In the genomic region with DNA sequence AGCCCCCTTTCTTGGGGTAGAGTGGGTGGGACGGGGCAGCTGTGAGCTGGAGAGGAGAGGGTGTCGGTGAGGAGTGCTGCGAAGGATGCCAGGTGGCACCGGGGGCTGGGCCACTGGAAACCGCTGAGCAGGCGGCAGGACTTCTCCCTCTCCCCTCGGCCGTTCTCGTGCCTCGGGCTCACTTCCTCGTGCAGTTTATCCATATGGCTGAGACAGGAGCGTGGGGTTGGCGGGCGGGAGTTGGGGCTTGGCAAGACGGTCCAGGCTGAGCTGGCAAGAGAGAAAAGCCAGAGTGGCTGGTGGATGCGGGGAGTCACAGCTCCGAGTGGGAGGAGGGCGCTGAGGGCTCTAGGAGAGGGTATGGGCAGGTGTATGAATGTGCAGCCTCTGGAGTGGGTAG, we compare ENCODE assay signal across 11 cellular contexts. TPM values are rescaled to one million over a fixed set of nuclear protein-coding genes. Genes with fewer than 3 reads are reported as not detected.
DNase-seq lines count a peak whose midpoint lies in the region; ATAC-seq and TF ChIP-seq lines count a peak whose summit lies in the region.
"Had no signal": no experiment of that assay in that cellular context is flagged by ENCODE, and none has a peak within 500 bp of the region (broad histone marks: within the 10 kb centered on the region; RNA-seq: fewer than 3 reads in every experiment).

No MANE protein-coding gene starts in this region.

- H3K4me3 Mint-ChIP-seq in effector memory CD8-positive, alpha-beta T cell, result no peak overlapping the region
- H3K4me3 Mint-ChIP-seq: stimulated activated naive CD8-positive, alpha-beta T cell treated with anti-CD3 and anti-CD28 coated beads, Interleukin-15, amount 100 ng/mL, for 72 hours had no signal

- TF ChIP-seq CTCF in left ventricle myocardium inferior (IDR thresholded peaks at IDR 0.05; ENCODE audit: borderline replicate concordance) (no peak), spleen (IDR thresholded peaks at IDR 0.05 in 8 of 11, conservative IDR thresholded peaks at IDR 0.05 in 3 of 11) (no peak)

- DNase-seq in GM03348 (ENCODE audit: low spot score), result peak; percentile 63
- peak; percentile 76 for DNase-seq in RPMI7951 (ENCODE audit: low read depth)
- no peak for DNase-seq in left ventricle myocardium inferior
- DNase-seq in spleen, result no peak
- DNase-seq in NCI-H146 treated with DMSO at 0.1 percent for 48 hours (lab: John Stamatoyannopoulos, UW; ENCODE audit: unreplicated experiment), result no peak
- DNase-seq in effector memory CD8-positive, alpha-beta T cell, result no peak
- no peak for DNase-seq in iPS-NIHi7 (ENCODE audit: extremely low spot score)
- DNase-seq: MM.1S; stimulated activated naive CD8-positive, alpha-beta T cell treated with anti-CD3 and anti-CD28 coated beads, Interleukin-15, amount 100 ng/mL, for 72 hours; SW 1271 had no signal

- no peaks in the 10 kb centered on the region for H3K36me3 ChIP-seq in left ventricle myocardium inferior
- H3K36me3 ChIP-seq in spleen, result peaks cover 0 to 19% (median 0%) of the 10 kb centered on the region in 6 donors

- peak overlapping the region in 1 of 2 donors; percentile 4 for H3K27ac Mint-ChIP-seq in effector memory CD8-positive, alpha-beta T cell

- H3K4me3 ChIP-seq in left ventricle myocardium inferior (peak overlapping the region; percentile 24), spleen (peak overlapping the region in 1 of 8 donors; percentile 8)

- peak overlapping the region; percentile 27 for H3K27ac ChIP-seq in left ventricle myocardium inferior (replicated peaks)
- H3K27ac ChIP-seq in spleen, result peak overlapping the region in 6 of 8 donors; percentile 34 to 68 (median 52)

- no peak for ATAC-seq in esophagus mucosa
- no peak for ATAC-seq in effector memory CD8-positive, alpha-beta T cell (replicated peaks)
- ATAC-seq: stimulated activated naive CD8-positive, alpha-beta T cell treated with anti-CD3 and anti-CD28 coated beads, Interleukin-15, amount 100 ng/mL, for 72 hours had no signal

- 57 to 80% (median 63%) methylated on average over 17 to 18 of the region's 18 CpGs for WGBS in spleen, 5 donors

- no peaks in the 10 kb centered on the region for H3K9me3 ChIP-seq in left ventricle myocardium inferior (replicated peaks)
- H3K9me3 ChIP-seq in spleen, result no peaks in the 10 kb centered on the region

- peaks cover 14 to 19% of the 10 kb centered on the region in 2 donors for H3K4me1 Mint-ChIP-seq in effector memory CD8-positive, alpha-beta T cell (ENCODE audit: low read depth in 2 of 2)

- peaks cover 55% of the 10 kb centered on the region for H3K4me1 ChIP-seq in left ventricle myocardium inferior
- peaks cover 7 to 57% (median 27%) of the 10 kb centered on the region in 6 donors for H3K4me1 ChIP-seq in spleen

- no peak for TF ChIP-seq POLR2A in spleen (IDR thresholded peaks at IDR 0.05)

- no peaks in the 10 kb centered on the region for H3K27me3 ChIP-seq in left ventricle myocardium inferior (ENCODE audit: low read depth)
- H3K27me3 ChIP-seq in spleen (replicated peaks in 1 of 7), result no peaks in the 10 kb centered on the region

- intact Hi-C loops in left ventricle myocardium inferior (cut with micrococcal nuclease) (no loop called here), spleen (cut with DNase I; ENCODE audit: low total_unique reads) (no loop called here)

- no peaks in the 10 kb centered on the region for H3K27me3 Mint-ChIP-seq in effector memory CD8-positive, alpha-beta T cell
- H3K27me3 Mint-ChIP-seq: stimulated activated naive CD8-positive, alpha-beta T cell treated with anti-CD3 and anti-CD28 coated beads, Interleukin-15, amount 100 ng/mL, for 72 hours had no signal

- peaks cover 2% of the 10 kb centered on the region for H3K36me3 Mint-ChIP-seq in effector memory CD8-positive, alpha-beta T cell (ENCODE audit: insufficient read depth)

- no peaks in the 10 kb centered on the region for H3K9me3 Mint-ChIP-seq in effector memory CD8-positive, alpha-beta T cell
- H3K9me3 Mint-ChIP-seq: stimulated activated naive CD8-positive, alpha-beta T cell treated with anti-CD3 and anti-CD28 coated beads, Interleukin-15, amount 100 ng/mL, for 72 hours had no signal

RNA-seq across cellular contexts. Expression of a gene that starts 8.2 kb away (rescaled TPM):
- 4.4 and 5.1 TPM in 2 replicates for total RNA-seq in RPMI7951 (2014; rRNA removed; shearing (Covaris generic))
- total RNA-seq in left ventricle myocardium inferior (11.1 TPM), spleen (10 to 100 TPM in 6 of 7 donors, 1 to 10 TPM in 1; 9.7 to 15.3 (median 12.8) TPM), esophagus mucosa (2.0 TPM)
- 1 to 10 TPM; 2.2 to 5.1 (median 2.2) TPM for polyA plus RNA-seq in spleen

RNA-seq across cellular contexts. Expression of a gene that starts 12.1 kb away (rescaled TPM):
- not detected in 2 replicates for total RNA-seq in RPMI7951 (2014; rRNA removed; shearing (Covaris generic))
- 0.14 TPM for total RNA-seq in left ventricle myocardium inferior
- total RNA-seq in spleen, result under 1 TPM in 3 of 7 donors, not detected in 4; 0.13 to 0.28 (median 0.23) TPM
- under 1 TPM in 2 of 3 donors, not detected in 1; 0.03 to 0.06 TPM for polyA plus RNA-seq in spleen
- 0.08 TPM for total RNA-seq in esophagus mucosa

RNA-seq across cellular contexts. Expression of a gene that starts 23.3 kb away (rescaled TPM):
- total RNA-seq in RPMI7951 (2014; rRNA removed; shearing (Covaris generic)), result 10.2 and 21.7 TPM in 2 replicates
- total RNA-seq in left ventricle myocardium inferior (1.3 TPM), spleen (1 to 10 TPM in 5 of 7 donors, under 1 TPM in 2; 0.73 to 2.7 (median 1.4) TPM), esophagus mucosa (3.1 TPM)
- polyA plus RNA-seq in spleen, result 1 to 10 TPM; 1.8 to 2.7 (median 2.5) TPM

RNA-seq across cellular contexts. Expression of a gene that starts 30.6 kb away (rescaled TPM):
- total RNA-seq in RPMI7951 (2014; rRNA removed; shearing (Covaris generic)), result 30.0 and 31.5 TPM in 2 replicates
- total RNA-seq in left ventricle myocardium inferior (128 TPM), spleen (100 to 1,000 TPM in 4 of 7 donors, 10 to 100 TPM in 3; 82.3 to 199 (median 156) TPM), esophagus mucosa (205 TPM)
- polyA plus RNA-seq in spleen, result 100 to 1,000 TPM in 1 of 3 donors, 10 to 100 TPM in 2; 64.5 to 125 (median 99.7) TPM

RNA-seq across cellular contexts. Expression of a gene that starts 37.0 kb away (rescaled TPM):
- total RNA-seq in RPMI7951 (2014; rRNA removed; shearing (Covaris generic)), result 8.9 and 11.3 TPM in 2 replicates
- 9.3 TPM for total RNA-seq in left ventricle myocardium inferior
- total RNA-seq in spleen, result 10 to 100 TPM; 59.9 to 94.0 (median 70.9) TPM
- 10 to 100 TPM; 37.8 to 72.0 (median 38.5) TPM for polyA plus RNA-seq in spleen
- 19.0 TPM for total RNA-seq in esophagus mucosa

Comparison
In these comparisons a context has a peak if more than half of its experiments do, and no peak if none do; other contexts are left out.
1. DNase-seq: peak in GM03348 (single experiment) and RPMI7951 (single experiment); none in left ventricle myocardium inferior (single experiment), spleen (single experiment), NCI-H146 treated with DMSO at 0.1 percent for 48 hours (single experiment), effector memory CD8-positive, alpha-beta T cell (0 of 3) and iPS-NIHi7 (single experiment).